15 cellular contexts compared by ENCODE assay signal in genomic region chr11:123159146-123159857, GRCh38. TPM values are rescaled to one million over a fixed set of nuclear protein-coding genes. Genes with fewer than 3 reads are reported as not detected.
DNase-seq lines count a peak whose midpoint lies in the region; TF ChIP-seq lines count a peak whose summit lies in the region.
"Had no signal": no experiment of that assay in that cellular context is flagged by ENCODE, and none has a peak within 500 bp of the region (broad histone marks: within the 10 kb centered on the region; RNA-seq: fewer than 3 reads in every experiment).

No MANE protein-coding gene starts in this region.

- H3K4me1 ChIP-seq in OCI-LY3 (ENCODE audit: low read length): no peaks in the 10 kb centered on the region
- H3K4me1 ChIP-seq: tibial nerve had no signal

- no peak overlapping the region for H3K9ac ChIP-seq in OCI-LY3 (ENCODE audit: low read length)

- H3K27ac ChIP-seq in OCI-LY3 (ENCODE audit: low read length): no peak overlapping the region
- H3K27ac ChIP-seq: 22Rv1, tibial nerve had no signal

- H3K79me2 ChIP-seq in OCI-LY3 (ENCODE audit: low read length): no peaks in the 10 kb centered on the region

- H4K20me1 ChIP-seq in OCI-LY3 (ENCODE audit: insufficient read depth, low read length): no peaks in the 10 kb centered on the region

- no peaks in the 10 kb centered on the region for H3K36me3 ChIP-seq in OCI-LY3 (replicated peaks; ENCODE audit: low read depth, low read length)
- H3K36me3 ChIP-seq: tibial nerve had no signal

- H3K4me2 ChIP-seq in OCI-LY3 (ENCODE audit: low read length): no peak overlapping the region

- H3K27me3 ChIP-seq in OCI-LY3 (ENCODE audit: low read depth, low read length): no peaks in the 10 kb centered on the region
- H3K27me3 ChIP-seq: tibial nerve had no signal

- H3K9me3 ChIP-seq in OCI-LY3 (ENCODE audit: insufficient read depth, low read length): no peaks in the 10 kb centered on the region
- H3K9me3 ChIP-seq: tibial nerve had no signal

- H2AFZ ChIP-seq in OCI-LY3 (ENCODE audit: low read depth, low read length): 0 out of 2 replicates have a peak overlapping the region, but pooled peaks have one; percentile 19

- no peak overlapping the region for H3K4me3 ChIP-seq in OCI-LY3 (ENCODE audit: low read length)
- no peak overlapping the region for H3K4me3 ChIP-seq in epithelial cell of esophagus (ENCODE audit: low read length)
- H3K4me3 ChIP-seq: tibial nerve had no signal

- DNase-seq in NOMO-1 (lab: John Stamatoyannopoulos, UW; ENCODE audit: unreplicated experiment in 2 of 2): peak; percentile 16 to 47
- DNase-seq in NOMO-1 treated with dmso at 0.1 percent for 144 hours (lab: John Stamatoyannopoulos, UW; ENCODE audit: unreplicated experiment): no peak
- peak; percentile 92 for DNase-seq in epithelial cell of esophagus (ENCODE audit: low read depth)
- DNase-seq in renal cortical epithelial cell (ENCODE audit: low read depth): peak; percentile 26
- DNase-seq in SW480 (ENCODE audit: low spot score): no peak
- DNase-seq in NCI-H2171 treated with DMSO at 0.1 percent for 48 hours (lab: John Stamatoyannopoulos, UW): no peak
- no peak for DNase-seq in HuH-7 (ENCODE audit: low spot score)
- DNase-seq: activated CD4-positive, alpha-beta T cell treated with anti-CD3 and anti-CD28 coated beads, Interleukin-2, amount 50 U/mL, for 4 hours; kidney; naive B cell; NCI-H2081; T-helper 17 cell had no signal

- TF ChIP-seq CTCF in OCI-LY3 (IDR thresholded peaks at IDR 0.05; ENCODE audit: low read depth, low read length): no peak
- TF ChIP-seq CTCF in epithelial cell of esophagus (IDR thresholded peaks at IDR 0.05; ENCODE audit: insufficient read depth, low read depth, low read length, missing control alignments): no peak

RNA-seq across cellular contexts. Expression of gene CLMP, which starts 35.7 kb away (rescaled TPM):
- 22.7 and 48.9 TPM in 2 replicates for total RNA-seq in renal cortical epithelial cell

Comparison
In these comparisons a context has a peak if more than half of its experiments do, and no peak if none do; other contexts are left out.
1. DNase-seq: peak in NOMO-1 (2 of 2), epithelial cell of esophagus (single experiment) and renal cortical epithelial cell (single experiment); none in NOMO-1 treated with dmso at 0.1 percent for 144 hours (single experiment), SW480 (single experiment), NCI-H2171 treated with DMSO at 0.1 percent for 48 hours (single experiment) and HuH-7 (single experiment).